ENCODE assay signal across 33 cellular contexts in the genomic region with DNA sequence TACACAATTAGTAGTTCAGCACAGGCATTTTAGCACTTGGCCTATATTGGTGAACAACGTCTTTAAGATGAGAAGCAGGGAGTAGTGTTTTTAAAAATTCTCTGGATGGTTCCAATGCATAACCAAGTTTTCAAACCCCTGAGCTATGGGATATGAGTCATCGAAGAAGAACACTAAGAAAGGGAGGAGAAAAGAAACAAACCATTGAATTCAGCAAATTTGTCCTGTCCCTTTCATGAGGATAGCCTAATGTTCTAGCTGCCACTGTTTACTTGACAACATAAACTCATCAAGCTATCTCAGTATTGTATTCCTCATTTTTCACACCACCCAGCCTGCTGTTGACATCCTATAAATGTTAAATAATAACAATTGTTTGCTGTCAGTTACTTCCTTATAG.
A peak's percentile ranks its signal among the peaks of the same experiment; 100 is the strongest.
DNase-seq lines count a peak whose midpoint lies in the region; ATAC-seq, FAIRE-seq and TF ChIP-seq lines count a peak whose summit lies in the region.
"Had no signal": no experiment of that assay in that cellular context is flagged by ENCODE, and none has a peak within 500 bp of the region (broad histone marks: within the 10 kb centered on the region; RNA-seq: fewer than 3 reads in every experiment).

No MANE protein-coding gene starts in this region.

- H3K36me3 ChIP-seq in bronchial epithelial cell (ENCODE audit: control insufficient read depth, insufficient read depth, low read length) = no peaks in the 10 kb centered on the region
- H3K36me3 ChIP-seq: BLaER1, heart left ventricle, vagina had no signal

- H3K4me3 ChIP-seq in bronchial epithelial cell (ENCODE audit: low read depth, low read length) = no peak overlapping the region
- H3K4me3 ChIP-seq: BLaER1, coronary artery, heart left ventricle, vagina had no signal

- no peak for ATAC-seq in HG02852 (IDR thresholded peaks at IDR 0.05; ENCODE audit: unreplicated experiment)
- no peak for ATAC-seq in activated T-cell treated with anti-CD3 and anti-CD28 coated beads, Interleukin-2, amount 50 U/mL, for 4 hours
- ATAC-seq in GM21529 (IDR thresholded peaks at IDR 0.05; ENCODE audit: unreplicated experiment) = no peak
- ATAC-seq: activated CD4-positive, alpha-beta T cell treated with anti-CD3 and anti-CD28 coated beads for 36 hours; activated CD8-positive, alpha-beta T cell treated with anti-CD3 and anti-CD28 coated beads for 36 hours; heart left ventricle; left ventricle myocardium superior; right cardiac atrium; Right ventricle myocardium inferior; stimulated activated naive CD8-positive, alpha-beta T cell treated with anti-CD3 and anti-CD28 coated beads, Interleukin-15, amount 100 ng/mL, for 72 hours had no signal

- H3K4me3 Mint-ChIP-seq in osteocyte (ENCODE audit: unreplicated experiment) (no peak overlapping the region), chondrocyte (ENCODE audit: unreplicated experiment) (no peak overlapping the region)
- H3K4me3 Mint-ChIP-seq in activated T-cell treated with anti-CD3 and anti-CD28 coated beads, Interleukin-2, amount 50 U/mL, for 4 hours = no peak overlapping the region
- H3K4me3 Mint-ChIP-seq: activated CD4-positive, alpha-beta T cell treated with anti-CD3 and anti-CD28 coated beads for 36 hours; activated CD8-positive, alpha-beta T cell treated with anti-CD3 and anti-CD28 coated beads for 36 hours; activated naive CD4-positive, alpha-beta T cell treated with anti-CD3 and anti-CD28 coated beads, Interleukin-2, amount 10 ng/mL, durations not matched to agents 7 days and 5 days; stimulated activated naive CD8-positive, alpha-beta T cell treated with anti-CD3 and anti-CD28 coated beads, Interleukin-15, amount 100 ng/mL, for 72 hours; T-helper 2 cell treated with Interferon-gamma antibody and Interleukin-4, amounts not matched to agents 5 μg/mL and 100 μg/mL, for 36 hours had no signal

- H3K36me3 Mint-ChIP-seq in osteocyte (ENCODE audit: unreplicated experiment) (peaks cover 2% of the 10 kb centered on the region), chondrocyte (ENCODE audit: low read depth) (no peaks in the 10 kb centered on the region)
- no peaks in the 10 kb centered on the region for H3K36me3 Mint-ChIP-seq in activated T-cell treated with anti-CD3 and anti-CD28 coated beads, Interleukin-2, amount 50 U/mL, for 4 hours (ENCODE audit: insufficient read depth)
- H3K36me3 Mint-ChIP-seq: activated naive CD4-positive, alpha-beta T cell treated with anti-CD3 and anti-CD28 coated beads, Interleukin-2, amount 10 ng/mL, durations not matched to agents 7 days and 5 days; naive B cell had no signal

- no peak for FAIRE-seq in bronchial epithelial cell (lab: Jason Lieb, UNC)
- FAIRE-seq: G401.6, keratinocyte had no signal

- H3K27me3 ChIP-seq in bronchial epithelial cell (ENCODE audit: control insufficient read depth, insufficient read depth, low read length) = no peaks in the 10 kb centered on the region
- H3K27me3 ChIP-seq: BLaER1, heart left ventricle, vagina had no signal

- DNase-seq in EH (ENCODE audit: low read depth) (peak; percentile 27), LHCN-M2 (ENCODE audit: low read depth) (peak; percentile 37), bronchial epithelial cell (ENCODE audit: low read depth) (peak; percentile 9), osteocyte (ENCODE audit: extremely low spot score, unreplicated experiment) (no peak), chondrocyte (ENCODE audit: low spot score) (no peak)
- DNase-seq in activated T-cell treated with anti-CD3 and anti-CD28 coated beads, Interleukin-2, amount 50 U/mL, for 4 hours = no peak
- DNase-seq: activated CD4-positive, alpha-beta T cell treated with anti-CD3 and anti-CD28 coated beads for 36 hours; activated CD8-positive, alpha-beta memory T cell treated with anti-CD3 and anti-CD28 coated beads, Interleukin-2, amount 50 U/mL, for 48 hours; activated CD8-positive, alpha-beta T cell treated with anti-CD3 and anti-CD28 coated beads for 36 hours; activated naive CD4-positive, alpha-beta T cell treated with anti-CD3 and anti-CD28 coated beads, Interleukin-2, amount 10 ng/mL, durations not matched to agents 7 days and 5 days; amniotic stem cell; DMS153; effector CD8-positive, alpha-beta T cell; heart left ventricle; left ventricle myocardium superior; naive B cell; NCI-H1436; NCI-H2081; NCI-H526 treated with DMSO at 0.1 percent for 48 hours; NK-92 treated with Interleukin-12 subunit alpha and Interleukin-12 subunit beta, amount 100 ng/mL, for 24 hours; posterior cingulate gyrus; right cardiac atrium; stimulated activated CD8-positive, alpha-beta memory T cell treated with anti-CD3 and anti-CD28 coated beads, Interleukin-4, amount 100 ng/mL, for 48 hours; stimulated activated naive CD8-positive, alpha-beta T cell treated with anti-CD3 and anti-CD28 coated beads, Interleukin-15, amount 100 ng/mL, for 72 hours had no signal

- H3K4me1 Mint-ChIP-seq in osteocyte (ENCODE audit: unreplicated experiment) (peaks cover 45% of the 10 kb centered on the region), chondrocyte (ENCODE audit: low read depth) (peaks cover 38% of the 10 kb centered on the region)
- no peaks in the 10 kb centered on the region for H3K4me1 Mint-ChIP-seq in activated T-cell treated with anti-CD3 and anti-CD28 coated beads, Interleukin-2, amount 50 U/mL, for 4 hours (ENCODE audit: low read depth)
- H3K4me1 Mint-ChIP-seq: activated CD4-positive, alpha-beta T cell treated with anti-CD3 and anti-CD28 coated beads for 36 hours; activated naive CD4-positive, alpha-beta T cell treated with anti-CD3 and anti-CD28 coated beads, Interleukin-2, amount 10 ng/mL, durations not matched to agents 7 days and 5 days; naive B cell had no signal

- H3K27ac Mint-ChIP-seq in osteocyte (ENCODE audit: unreplicated experiment) (peak overlapping the region; percentile 40), chondrocyte (ENCODE audit: unreplicated experiment) (no peak overlapping the region)
- H3K27ac Mint-ChIP-seq: activated CD4-positive, alpha-beta T cell treated with anti-CD3 and anti-CD28 coated beads for 36 hours; activated CD8-positive, alpha-beta T cell treated with anti-CD3 and anti-CD28 coated beads for 36 hours; activated naive CD4-positive, alpha-beta T cell treated with anti-CD3 and anti-CD28 coated beads, Interleukin-2, amount 10 ng/mL, durations not matched to agents 7 days and 5 days; naive B cell; stimulated activated naive CD8-positive, alpha-beta T cell treated with anti-CD3 and anti-CD28 coated beads, Interleukin-15, amount 100 ng/mL, for 72 hours; T-helper 2 cell treated with Interferon-gamma antibody and Interleukin-4, amounts not matched to agents 5 μg/mL and 100 μg/mL, for 36 hours had no signal

- TF ChIP-seq CTCF in bronchial epithelial cell (IDR thresholded peaks at IDR 0.05; ENCODE audit: insufficient read depth, low read length, severe bottlenecking) (no peak), osteocyte (IDR thresholded peaks at IDR 0.05) (no peak), chondrocyte (IDR thresholded peaks at IDR 0.05) (no peak)

- H3K9me3 Mint-ChIP-seq in osteocyte (ENCODE audit: unreplicated experiment) (peaks cover 6% of the 10 kb centered on the region), chondrocyte (ENCODE audit: low read depth) (peaks cover 8% of the 10 kb centered on the region)
- peaks cover 12% of the 10 kb centered on the region for H3K9me3 Mint-ChIP-seq in activated T-cell treated with anti-CD3 and anti-CD28 coated beads, Interleukin-2, amount 50 U/mL, for 4 hours
- H3K9me3 Mint-ChIP-seq: activated naive CD4-positive, alpha-beta T cell treated with anti-CD3 and anti-CD28 coated beads, Interleukin-2, amount 10 ng/mL, durations not matched to agents 7 days and 5 days; T-helper 2 cell treated with Interferon-gamma antibody and Interleukin-4, amounts not matched to agents 5 μg/mL and 100 μg/mL, for 36 hours had no signal

- no peaks in the 10 kb centered on the region for H3K27me3 Mint-ChIP-seq in osteocyte (ENCODE audit: unreplicated experiment)
- no peaks in the 10 kb centered on the region for H3K27me3 Mint-ChIP-seq in chondrocyte (ENCODE audit: low read depth)
- H3K27me3 Mint-ChIP-seq in activated T-cell treated with anti-CD3 and anti-CD28 coated beads, Interleukin-2, amount 50 U/mL, for 4 hours (ENCODE audit: low read depth) = no peaks in the 10 kb centered on the region
- H3K27me3 Mint-ChIP-seq: activated CD8-positive, alpha-beta T cell treated with anti-CD3 and anti-CD28 coated beads for 36 hours; activated naive CD4-positive, alpha-beta T cell treated with anti-CD3 and anti-CD28 coated beads, Interleukin-2, amount 10 ng/mL, durations not matched to agents 7 days and 5 days; naive B cell had no signal

Comparison
In these comparisons a context has a peak if more than half of its experiments do, and no peak if none do; other contexts are left out.
1. DNase-seq: peak in EH (single experiment), LHCN-M2 (single experiment) and bronchial epithelial cell (single experiment); none in osteocyte (single experiment), chondrocyte (single experiment) and activated T-cell treated with anti-CD3 and anti-CD28 coated beads, Interleukin-2, amount 50 U/mL, for 4 hours (single experiment).